ENCODE assay signal across 27 cellular contexts in the genomic region with DNA sequence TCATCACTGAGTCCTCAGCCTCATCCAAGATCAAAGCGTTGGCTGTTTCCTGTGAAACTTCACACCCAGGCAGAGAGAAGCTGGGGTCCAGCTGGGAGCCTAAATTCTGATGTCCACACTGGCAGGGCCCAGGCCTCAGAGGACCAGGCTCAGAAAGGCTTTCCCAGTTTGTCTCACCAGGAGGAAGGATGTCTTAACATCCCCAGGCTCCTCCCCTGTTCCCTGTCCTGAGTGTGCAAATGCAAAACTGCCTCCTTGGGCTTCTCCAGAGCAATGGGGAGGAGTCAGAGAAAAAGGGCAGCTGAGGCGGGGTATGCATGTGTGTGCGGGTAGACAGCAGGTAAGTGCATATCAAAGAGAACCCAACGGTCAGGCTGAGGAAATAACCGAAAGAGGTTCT. TPM values are rescaled to one million over a fixed set of nuclear protein-coding genes. Genes with fewer than 3 reads are reported as not detected.
DNase-seq lines count a peak whose midpoint lies in the region; FAIRE-seq and TF ChIP-seq lines count a peak whose summit lies in the region.
"Had no signal": no experiment of that assay in that cellular context is flagged by ENCODE, and none has a peak within 500 bp of the region (broad histone marks: within the 10 kb centered on the region; RNA-seq: fewer than 3 reads in every experiment).

No MANE protein-coding gene starts in this region.

- no peak overlapping the region for H3K4me3 ChIP-seq in BLaER1 treated with 17β-estradiol and CSF1 and Interleukin-3, amounts not matched to agents 10 nM and 100 nM
- H3K4me3 ChIP-seq in Loucy (ENCODE audit: low read length, poor library complexity, severe bottlenecking) (no peak overlapping the region), H1 (ENCODE audit: extremely low read depth in 1 of 4, insufficient read depth in 2 of 4, low read depth in 3 of 4, low read length in 4 of 4) (no peak overlapping the region), muscle layer of colon (ENCODE audit: low read depth in 1 of 2, low read length in 2 of 2) (no peak overlapping the region), tibial artery (no peak overlapping the region), BE2C (ENCODE audit: low read depth, low read length) (no peak overlapping the region)
- H3K4me3 ChIP-seq: heart right ventricle, Peyer's patch, SJCRH30, stomach had no signal

- H4K5ac ChIP-seq in H1 (ENCODE audit: insufficient read length, low read depth, low read length) = no peak overlapping the region

- no peaks in the 10 kb centered on the region for H3K27me3 ChIP-seq in BLaER1 treated with 17β-estradiol and CSF1 and Interleukin-3, amounts not matched to agents 10 nM and 100 nM
- no peaks in the 10 kb centered on the region for H3K27me3 ChIP-seq in Loucy (ENCODE audit: insufficient read depth, low read length, poor library complexity, severe bottlenecking)
- H3K27me3 ChIP-seq in H1 (replicated peaks in 1 of 4; ENCODE audit: control insufficient read depth in 3 of 4, extremely low read depth in 1 of 4, insufficient read depth in 3 of 4, low read length in 3 of 4) = no peaks in the 10 kb centered on the region
- H3K27me3 ChIP-seq in muscle layer of colon (ENCODE audit: control insufficient read depth in 1 of 2, insufficient read depth in 2 of 2, low read length in 2 of 2) = no peaks in the 10 kb centered on the region
- no peaks in the 10 kb centered on the region for H3K27me3 ChIP-seq in tibial artery
- no peaks in the 10 kb centered on the region for H3K27me3 ChIP-seq in BE2C
- H3K27me3 ChIP-seq: heart right ventricle, Peyer's patch, SJCRH30, stomach had no signal

- H2BK5ac ChIP-seq in H1 (ENCODE audit: low read depth, low read length) = no peak overlapping the region

- no peak for TF ChIP-seq POLR2A in H1 (IDR thresholded peaks at IDR 0.05; ENCODE audit: control extremely low read depth in 1 of 2, low read depth in 2 of 2, low read length in 2 of 2)

- no peaks in the 10 kb centered on the region for H3K9me2 ChIP-seq in Loucy (replicated peaks; ENCODE audit: low read depth, low read length)

- DNase-seq in H1 (ENCODE audit: low read depth in 1 of 2, low spot score in 2 of 2) (no peak), NCI-H2081 treated with DMSO at 0.1 percent for 48 hours (lab: John Stamatoyannopoulos, UW) (no peak), tibial artery (no peak), BE2C (no peak)
- DNase-seq in activated naive CD4-positive, alpha-beta T cell treated with anti-CD3 and anti-CD28 coated beads, Interleukin-2, amount 50 U/mL, for 16 hours = no peak
- DNase-seq: activated CD4-positive, alpha-beta T cell treated with anti-CD3 and anti-CD28 coated beads, Interleukin-2, amount 10 ng/mL, durations not matched to agents 7 days and 5 days; activated gamma-delta T cell; activated T-cell treated with anti-CD3 and anti-CD28 coated beads, Interleukin-2, amount 50 U/mL, for 24 hours; DMS79 treated with DMSO at 0.1 percent for 48 hours; heart right ventricle; left colon; naive thymus-derived CD4-positive, alpha-beta T cell; NCI-H1417 treated with DMSO at 0.1 percent for 48 hours; NCI-H2107; NCI-H446; Peyer's patch; retina; SJCRH30; small intestine; stimulated activated CD4-positive, alpha-beta T cell treated with anti-CD3 and anti-CD28 coated beads, Interleukin-1b, Interleukin-23, amount 100 ng/mL, for 48 hours; stimulated activated CD8-positive, alpha-beta memory T cell treated with anti-CD3 and anti-CD28 coated beads, Interleukin-4, amount 100 ng/mL, for 48 hours; stomach had no signal

- TF ChIP-seq EP300 in H1 (IDR thresholded peaks at IDR 0.05; ENCODE audit: borderline replicate concordance in 1 of 2, low read depth in 2 of 2, low read length in 2 of 2) = no peak

- H3F3A ChIP-seq in Loucy (ENCODE audit: low read depth) = no peaks in the 10 kb centered on the region

- H3K23ac ChIP-seq in H1 (ENCODE audit: insufficient read length) = no peak overlapping the region

- peak overlapping the region in 10 of 11 experiments; percentile 9 to 53 (median 36); a peak in 19 of 22 replicates for H3K4me2 ChIP-seq in BLaER1 treated with 17β-estradiol and CSF1 and Interleukin-3, amounts not matched to agents 10 nM and 100 nM
- H3K4me2 ChIP-seq in Loucy (ENCODE audit: low read depth, low read length, poor library complexity, severe bottlenecking) (peak overlapping the region; percentile 9), H1 (ENCODE audit: insufficient read depth in 1 of 2, low read depth in 2 of 2, low read length in 2 of 2) (peak overlapping the region in 1 of 2 experiments; percentile 14; a peak in 1 of 4 replicates)
- H3K4me2 ChIP-seq: KMS-11 had no signal

- no peak overlapping the region for H3K4ac ChIP-seq in H1 (replicated peaks; ENCODE audit: insufficient read length, low read depth, low read length)

- peak overlapping the region; percentile 94 for H2BK12ac ChIP-seq in H1 (ENCODE audit: low read depth, low read length)

- no peak overlapping the region for H3K56ac ChIP-seq in H1 (replicated peaks; ENCODE audit: insufficient read length, low read depth, low read length)

- H3K36me3 ChIP-seq in BLaER1 treated with 17β-estradiol and CSF1 and Interleukin-3, amounts not matched to agents 10 nM and 100 nM = no peaks in the 10 kb centered on the region
- H3K36me3 ChIP-seq in Loucy (ENCODE audit: insufficient read depth, low read length) (no peaks in the 10 kb centered on the region), H1 (ENCODE audit: control insufficient read depth in 2 of 4, insufficient read depth in 4 of 4, low read length in 3 of 4) (no peaks in the 10 kb centered on the region), muscle layer of colon (ENCODE audit: insufficient read depth, low read length) (no peaks in the 10 kb centered on the region), tibial artery (no peaks in the 10 kb centered on the region), BE2C (no peaks in the 10 kb centered on the region)
- H3K36me3 ChIP-seq: heart right ventricle, Peyer's patch, SJCRH30, stomach had no signal

- H2BK120ac ChIP-seq in H1 (replicated peaks; ENCODE audit: low read depth, low read length) = no peak overlapping the region

- peaks cover 0 to 6% (median 0%) of the 10 kb centered on the region in 11 experiments; a peak in 2 of 22 replicates for H4K20me1 ChIP-seq in BLaER1 treated with 17β-estradiol and CSF1 and Interleukin-3, amounts not matched to agents 10 nM and 100 nM
- H4K20me1 ChIP-seq in Loucy (ENCODE audit: insufficient read depth, low read length, poor library complexity, severe bottlenecking) = no peaks in the 10 kb centered on the region
- no peaks in the 10 kb centered on the region for H4K20me1 ChIP-seq in H1 (replicated peaks in 1 of 2; ENCODE audit: control insufficient read depth in 1 of 2, insufficient read depth in 2 of 2, low read length in 2 of 2)

- no peak overlapping the region for H2AK5ac ChIP-seq in H1 (ENCODE audit: low read depth, low read length)

- CTCF ChIA-PET in H1 (lab: Charles Lee; ENCODE audit: partially characterized antibody) = interaction anchor here (0.9 to 2.0 kb wide), 10 partner anchors 9 to 90 kb away, joined by 3 to 9 read pairs (median 4); partner anchors contain the start of gene CUEDC1

- H2AFZ ChIP-seq in Loucy (ENCODE audit: low read length) (no peak overlapping the region), H1 (ENCODE audit: low read length) (no peak overlapping the region)

- H3K79me2 ChIP-seq in Loucy (ENCODE audit: insufficient read depth, low read length) = no peaks in the 10 kb centered on the region
- no peaks in the 10 kb centered on the region for H3K79me2 ChIP-seq in H1 (ENCODE audit: control insufficient read depth in 1 of 2, insufficient read depth in 2 of 2, low read length in 2 of 2)

- peak overlapping the region in 1 of 11 experiments; percentile 24; a peak in 1 of 22 replicates for H3K9ac ChIP-seq in BLaER1 treated with 17β-estradiol and CSF1 and Interleukin-3, amounts not matched to agents 10 nM and 100 nM
- no peak overlapping the region for H3K9ac ChIP-seq in Loucy (ENCODE audit: low read depth, low read length, poor library complexity, severe bottlenecking)
- no peak overlapping the region for H3K9ac ChIP-seq in H1 (replicated peaks in 1 of 4; ENCODE audit: extremely low read depth in 1 of 4, low read depth in 3 of 4, low read length in 3 of 4)
- no peak overlapping the region for H3K9ac ChIP-seq in muscle layer of colon (ENCODE audit: low read length)
- H3K9ac ChIP-seq: KMS-11 had no signal

- FAIRE-seq in H1 (lab: Jason Lieb, UNC) = no peak
- FAIRE-seq: small intestine had no signal

- TF ChIP-seq CTCF in Loucy (conservative IDR thresholded peaks at IDR 0.05; ENCODE audit: low read length) (no peak), H1 (IDR thresholded peaks at IDR 0.05; ENCODE audit: control extremely low read depth in 1 of 3, insufficient read depth in 1 of 3, low read depth in 1 of 3, low read length in 3 of 3) (no peak), tibial artery (IDR thresholded peaks at IDR 0.05) (no peak), BE2C (IDR thresholded peaks at IDR 0.05; ENCODE audit: low read depth, low read length) (no peak)

- H3K14ac ChIP-seq in H1 (ENCODE audit: insufficient read length) = no peak overlapping the region

- POLR2A ChIA-PET in H1 (lab: Charles Lee; ENCODE audit: partially characterized antibody) = interaction anchor here (0.8 to 2.7 kb wide), 5 partner anchors 8 to 87 kb away, joined by 3 to 9 read pairs (median 4); no protein-coding TSS in a partner anchor

- no peak overlapping the region for H4K8ac ChIP-seq in H1 (ENCODE audit: extremely low read depth, insufficient read depth, low read length)

- no peak overlapping the region for H3K27ac ChIP-seq in BLaER1 treated with 17β-estradiol and CSF1 and Interleukin-3, amounts not matched to agents 10 nM and 100 nM
- no peak overlapping the region for H3K27ac ChIP-seq in H1 (ENCODE audit: low read depth, low read length)
- H3K27ac ChIP-seq in muscle layer of colon (ENCODE audit: low read depth, low read length) = peak overlapping the region; percentile 49
- no peak overlapping the region for H3K27ac ChIP-seq in tibial artery
- H3K27ac ChIP-seq: epithelial cell of prostate, heart right ventricle, KMS-11, Peyer's patch, SJCRH30 had no signal

- H4K91ac ChIP-seq in H1 (replicated peaks; ENCODE audit: insufficient read length, low read length) = no peak overlapping the region

- no peaks in the 10 kb centered on the region for H3K9me3 ChIP-seq in BLaER1 treated with 17β-estradiol and CSF1 and Interleukin-3, amounts not matched to agents 10 nM and 100 nM (replicated peaks in 1 of 11)
- H3K9me3 ChIP-seq in Loucy (ENCODE audit: insufficient read depth, low read depth, low read length) = no peaks in the 10 kb centered on the region
- H3K9me3 ChIP-seq in H1 (ENCODE audit: insufficient read depth in 2 of 2, low read depth in 1 of 2, low read length in 1 of 2) = no peaks in the 10 kb centered on the region
- no peaks in the 10 kb centered on the region for H3K9me3 ChIP-seq in muscle layer of colon (ENCODE audit: low read length)
- H3K9me3 ChIP-seq in tibial artery = no peaks in the 10 kb centered on the region
- no peaks in the 10 kb centered on the region for H3K9me3 ChIP-seq in BE2C
- H3K9me3 ChIP-seq: heart right ventricle, Peyer's patch, SJCRH30, stomach had no signal

- 0 out of 2 replicates have a peak overlapping the region, but pooled peaks have one; percentile 36 for H2BK15ac ChIP-seq in H1 (ENCODE audit: low read length)

- peak overlapping the region; percentile 34; the same call in 1 of the 2 replicates for H3K18ac ChIP-seq in H1 (ENCODE audit: extremely low read depth, low read length)

- H3K23me2 ChIP-seq in H1 (ENCODE audit: low read depth, low read length) = no peaks in the 10 kb centered on the region

- peak overlapping the region; percentile 53; the same call in 1 of the 2 replicates for H2BK20ac ChIP-seq in H1 (ENCODE audit: low read length)

- peaks cover 38 to 73% (median 61%) of the 10 kb centered on the region in 10 experiments for H3K4me1 ChIP-seq in BLaER1 treated with 17β-estradiol and CSF1 and Interleukin-3, amounts not matched to agents 10 nM and 100 nM
- H3K4me1 ChIP-seq in Loucy (ENCODE audit: insufficient read depth, low read length, poor library complexity, severe bottlenecking) (peaks cover 40% of the 10 kb centered on the region), H1 (replicated peaks in 1 of 4; ENCODE audit: control insufficient read depth in 3 of 4, insufficient read depth in 4 of 4, low read length in 3 of 4) (peaks cover 5 to 26% (median 16%) of the 10 kb centered on the region in 4 experiments), muscle layer of colon (ENCODE audit: insufficient read depth, low read length) (peaks cover 62% of the 10 kb centered on the region), tibial artery (peaks cover 0 to 37% (median 30%) of the 10 kb centered on the region in 4 donors), BE2C (no peaks in the 10 kb centered on the region; the same call in 1 of the 2 replicates)

- WGBS in H1 (ENCODE audit: extremely low coverage in 1 of 2, insufficient coverage in 1 of 2, insufficient read length in 1 of 2, insufficient replicate concordance in 2 of 2, low coverage in 1 of 2, low lambda C conversion rate in 2 of 2, missing lambda C conversion rate in 1 of 2), 2 experiments = 69% methylated on average over 5 of the region's 5 CpGs; no CpG with 5 or more reads in 1 of the 2 experiments

- H3K79me1 ChIP-seq in H1 (ENCODE audit: low read depth, low read length) = peaks cover 4% of the 10 kb centered on the region; the same call in 1 of the 2 replicates

- intact Hi-C loops in tibial artery (cut with DNase I; ENCODE audit: low total_unique reads) = no loop called here

- TF ChIP-seq RAD21 in H1 (IDR thresholded peaks at IDR 0.05 in 1 of 2, conservative IDR thresholded peaks at IDR 0.05 in 1 of 2; ENCODE audit: low read depth in 2 of 2, low read length in 2 of 2) = no peak

RNA-seq across cellular contexts. Expression of gene CUEDC1, which starts 45.7 kb away (rescaled TPM):
- total RNA-seq in H1 (2021; fragmentation: NEBNext Ultra II Directional; extraction: Animal tissue kit (Norgen Biotek cat#: 25700)) = 7.8 and 10.7 TPM in 2 replicates
- 4.0 and 6.7 TPM in 2 replicates for polyA plus RNA-seq in H1 (2011; rRNA removed)
- polyA plus RNA-seq in H1 (2011; cell fraction: cytosol; rRNA removed) = 5.2 TPM
- polyA plus RNA-seq in H1 (2011; cell fraction: nucleus; rRNA removed) = 12.0 TPM
- polyA plus RNA-seq in H1 (2012, experiment 1 of 2) = 3.4 to 9.6 TPM (median 7.3 TPM) in 4 replicates
- polyA plus RNA-seq in H1 (2012, experiment 2 of 2) = 4.9 TPM
- polyA plus RNA-seq in H1 (2013, experiment 1 of 2) = 5.8 TPM
- polyA plus RNA-seq in H1 (2013, experiment 2 of 2) = 5.8 TPM
- polyA minus RNA-seq in H1 (2011; rRNA and poly(A)+ RNA removed) = 4.1 and 5.1 TPM in 2 replicates
- 2.2 TPM for polyA minus RNA-seq in H1 (2011; cell fraction: cytosol; rRNA and poly(A)+ RNA removed)
- polyA minus RNA-seq in H1 (2011; cell fraction: nucleus; rRNA and poly(A)+ RNA removed) = 4.1 TPM
- 19.9 TPM for polyA plus RNA-seq in BE2C (2012; ENCODE audit: insufficient read depth, insufficient read length, low read depth)
- polyA plus RNA-seq: naive thymus-derived CD4-positive, alpha-beta T cell had no signal

RNA-seq across cellular contexts. Expression of gene MRPS23, which starts 59.7 kb away (rescaled TPM):
- total RNA-seq in H1 (2021; fragmentation: NEBNext Ultra II Directional; extraction: Animal tissue kit (Norgen Biotek cat#: 25700)) = 60.4 and 73.4 TPM in 2 replicates
- polyA plus RNA-seq in H1 (2011; rRNA removed) = 32.9 and 38.6 TPM in 2 replicates
- polyA plus RNA-seq in H1 (2011; cell fraction: cytosol; rRNA removed) = 68.9 TPM
- polyA plus RNA-seq in H1 (2011; cell fraction: nucleus; rRNA removed) = 26.0 TPM
- polyA plus RNA-seq in H1 (2012, experiment 1 of 2) = 64.2 to 105 TPM (median 72.5 TPM) in 4 replicates
- 49.1 TPM for polyA plus RNA-seq in H1 (2012, experiment 2 of 2)
- polyA plus RNA-seq in H1 (2013, experiment 1 of 2) = 25.2 TPM
- polyA plus RNA-seq in H1 (2013, experiment 2 of 2) = 26.2 TPM
- polyA minus RNA-seq in H1 (2011; rRNA and poly(A)+ RNA removed) = 18.4 and 25.9 TPM in 2 replicates
- 10.5 TPM for polyA minus RNA-seq in H1 (2011; cell fraction: cytosol; rRNA and poly(A)+ RNA removed)
- 21.0 TPM for polyA minus RNA-seq in H1 (2011; cell fraction: nucleus; rRNA and poly(A)+ RNA removed)
- 156 TPM for polyA plus RNA-seq in BE2C (2012; ENCODE audit: insufficient read depth, insufficient read length, low read depth)
